21 cellular contexts compared by ENCODE assay signal in genomic region chr1:28458237-28459228, GRCh38. TPM values are rescaled to one million over a fixed set of nuclear protein-coding genes. Genes with fewer than 3 reads are reported as not detected.
DNase-seq lines count a peak whose midpoint lies in the region; ATAC-seq and TF ChIP-seq lines count a peak whose summit lies in the region.
"Had no signal": no experiment of that assay in that cellular context is flagged by ENCODE, and none has a peak within 500 bp of the region (broad histone marks: within the 10 kb centered on the region; RNA-seq: fewer than 3 reads in every experiment).

No MANE protein-coding gene starts in this region.

- H3K27me3 ChIP-seq in cardiac muscle cell (no peaks in the 10 kb centered on the region), esophagus (ENCODE audit: control insufficient read depth in 1 of 2, insufficient read depth in 2 of 2, low read length in 2 of 2) (no peaks in the 10 kb centered on the region)
- H3K27me3 ChIP-seq: tibial nerve had no signal

- H3K9me3 ChIP-seq in cardiac muscle cell (ENCODE audit: low read depth): no peaks in the 10 kb centered on the region
- H3K9me3 ChIP-seq in esophagus (ENCODE audit: control insufficient read depth in 2 of 2, insufficient read depth in 1 of 2, low read depth in 1 of 2, low read length in 1 of 2): no peaks in the 10 kb centered on the region
- H3K9me3 ChIP-seq: A549, HAP-1, tibial nerve had no signal

- no peak for ATAC-seq in GM21619 (IDR thresholded peaks at IDR 0.05; ENCODE audit: unreplicated experiment)
- ATAC-seq: A549, sciatic nerve had no signal

- H3K36me3 ChIP-seq in cardiac muscle cell: no peaks in the 10 kb centered on the region
- peaks cover 0 to 4% of the 10 kb centered on the region in 2 donors for H3K36me3 ChIP-seq in esophagus (ENCODE audit: control insufficient read depth in 2 of 2, insufficient read depth in 2 of 2, low read length in 1 of 2)

- peak overlapping the region; percentile 44 for H3K27ac ChIP-seq in cardiac muscle cell
- H3K27ac ChIP-seq in esophagus (ENCODE audit: low read depth in 2 of 2, low read length in 1 of 2): peak overlapping the region; percentile 16 to 51
- H3K27ac ChIP-seq: A549, C4-2B had no signal

- 80 to 84% methylated on average over 7 of the region's 7 CpGs for WGBS in esophagus, 2 donors

- no peaks in the 10 kb centered on the region for H3K27me3 Mint-ChIP-seq in mesothelial cell of epicardium (ENCODE audit: low read depth)

- H3K27ac Mint-ChIP-seq in mesothelial cell of epicardium: peak overlapping the region; percentile 63

- no peaks in the 10 kb centered on the region for H3K9me3 Mint-ChIP-seq in mesothelial cell of epicardium

- H3K4me1 ChIP-seq in cardiac muscle cell (ENCODE audit: low read depth): peaks cover 9% of the 10 kb centered on the region
- no peaks in the 10 kb centered on the region for H3K4me1 ChIP-seq in esophagus (ENCODE audit: control insufficient read depth in 2 of 2, insufficient read depth in 2 of 2, low read length in 1 of 2)
- H3K4me1 ChIP-seq: HAP-1 had no signal

- TF ChIP-seq POLR2A in erythroblast (IDR thresholded peaks at IDR 0.05; ENCODE audit: low read length): no peak

- DNase-seq in cardiac muscle cell (ENCODE audit: low read depth in 1 of 2, low spot score in 1 of 2) (no peak), cardiac septum (ENCODE audit: low spot score) (no peak), mesothelial cell of epicardium (ENCODE audit: low spot score in 2 of 2, unreplicated experiment in 2 of 2) (no peak), D341Med (ENCODE audit: low spot score) (no peak), AG20443 (ENCODE audit: low spot score) (no peak), erythroblast (lab: John Stamatoyannopoulos, UW) (no peak)
- DNase-seq: activated CD4-positive, alpha-beta T cell treated with anti-CD3 and anti-CD28 coated beads, Interleukin-2, amount 50 U/mL, for 4 hours; anterior cingulate cortex; GDM1; left colon; NCI-H1436; NCI-H2171 treated with DMSO at 0.1 percent for 48 hours; NCI-H526 treated with DMSO at 0.1 percent for 48 hours; stimulated activated naive CD4-positive, alpha-beta T cell treated with Interleukin-2 at 50 U/mL for 16 hours had no signal

- intact Hi-C loops in cardiac septum (cut with DNase I): no loop called here

- no peak overlapping the region for H3K4me3 Mint-ChIP-seq in mesothelial cell of epicardium

- TF ChIP-seq CTCF in cardiac muscle cell (IDR thresholded peaks at IDR 0.05; ENCODE audit: low read depth, low read length) (no peak), mesothelial cell of epicardium (IDR thresholded peaks at IDR 0.05; ENCODE audit: unreplicated experiment) (no peak)

- peaks cover 20% of the 10 kb centered on the region for H3K36me3 Mint-ChIP-seq in mesothelial cell of epicardium

- H3K4me1 Mint-ChIP-seq in mesothelial cell of epicardium: peaks cover 14% of the 10 kb centered on the region

- no peak overlapping the region for H3K4me3 ChIP-seq in cardiac muscle cell
- H3K4me3 ChIP-seq in esophagus (ENCODE audit: low read depth in 1 of 2, low read length in 2 of 2): no peak overlapping the region
- H3K4me3 ChIP-seq: A549, HAP-1, tibial nerve had no signal

RNA-seq across cellular contexts. Expression of gene RCC1, which starts 47.3 kb away (rescaled TPM):
- total RNA-seq in cardiac muscle cell (22.0 and 24.7 TPM in 2 replicates), cardiac septum (4.1 TPM), mesothelial cell of epicardium (30.6 to 33.7 TPM (median 31.9 TPM) in 3 replicates)
- polyA plus RNA-seq in cardiac muscle cell (14.6 and 24.6 TPM in 2 replicates), esophagus (10 to 100 TPM; 32.5 to 46.4 TPM)
